16 cellular contexts compared by ENCODE assay signal in the genomic region with DNA sequence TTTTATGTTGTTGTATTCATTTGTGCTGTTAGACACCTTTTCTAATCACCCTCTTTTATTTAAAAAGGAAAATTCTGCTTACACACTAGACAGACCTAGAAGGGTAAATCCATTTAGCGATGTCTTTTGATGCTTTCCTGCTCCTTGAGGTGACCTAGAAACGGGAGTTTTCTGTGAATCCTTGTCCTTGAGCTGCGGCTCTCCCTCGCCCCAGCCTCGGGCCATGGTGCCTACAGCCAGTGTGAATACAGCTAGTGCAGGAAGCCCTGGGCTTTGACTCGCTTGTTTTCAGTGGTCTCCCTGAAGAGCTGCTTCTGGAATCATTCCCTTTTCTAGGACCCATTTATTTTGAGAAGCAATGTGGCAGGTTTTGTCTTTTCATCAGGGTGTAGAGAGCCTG.
"Had no signal": no experiment of that assay in that cellular context is flagged by ENCODE, and none has a peak within 500 bp of the region (broad histone marks: within the 10 kb centered on the region; RNA-seq: fewer than 3 reads in every experiment).

No MANE protein-coding gene starts in this region.

- H3K4me3 ChIP-seq: adrenal gland, left lung, pancreas had no signal

- H3K9me3 ChIP-seq: adrenal gland, left lung, pancreas had no signal

- H3K4me1 ChIP-seq: adrenal gland, left lung, pancreas had no signal

- H3K27me3 Mint-ChIP-seq: activated naive CD4-positive, alpha-beta T cell treated with anti-CD3 and anti-CD28 coated beads, Interleukin-2, amount 50 U/mL, for 24 hours; naive thymus-derived CD4-positive, alpha-beta T cell had no signal

- H3K27me3 ChIP-seq: adrenal gland, left lung, pancreas had no signal

- H3K9me3 Mint-ChIP-seq: activated naive CD4-positive, alpha-beta T cell treated with anti-CD3 and anti-CD28 coated beads, Interleukin-2, amount 50 U/mL, for 24 hours; endodermal cell; naive thymus-derived CD4-positive, alpha-beta T cell had no signal

- H3K27ac ChIP-seq: adrenal gland, left lung, pancreas had no signal

- FAIRE-seq: bronchial epithelial cell, colon, kidney, pancreas had no signal

- H3K27ac Mint-ChIP-seq: activated naive CD4-positive, alpha-beta T cell treated with anti-CD3 and anti-CD28 coated beads, Interleukin-2, amount 50 U/mL, for 24 hours; endodermal cell; naive thymus-derived CD4-positive, alpha-beta T cell had no signal

- DNase-seq: activated CD4-positive, alpha-beta T cell treated with anti-CD3 and anti-CD28 coated beads, Interleukin-2, amount 50 U/mL, for 4 hours; activated gamma-delta T cell; endodermal cell; erythroblast; foreskin melanocyte; left lung; mesenchymal stem cell; naive thymus-derived CD4-positive, alpha-beta T cell; stimulated activated naive CD8-positive, alpha-beta T cell treated with anti-CD3 and anti-CD28 coated beads, Interleukin-15, Interleukin-2, amounts not matched to agents 100 U/mL and 50 U/mL, for 24 hours; trophoblast cell had no signal

- H3K4me1 Mint-ChIP-seq: activated naive CD4-positive, alpha-beta T cell treated with anti-CD3 and anti-CD28 coated beads, Interleukin-2, amount 50 U/mL, for 24 hours; endodermal cell; naive thymus-derived CD4-positive, alpha-beta T cell had no signal

- H3K4me3 Mint-ChIP-seq: activated naive CD4-positive, alpha-beta T cell treated with anti-CD3 and anti-CD28 coated beads, Interleukin-2, amount 50 U/mL, for 24 hours; endodermal cell; naive thymus-derived CD4-positive, alpha-beta T cell had no signal
